ENCODE assay signal across 1 cellular context in the genomic region with DNA sequence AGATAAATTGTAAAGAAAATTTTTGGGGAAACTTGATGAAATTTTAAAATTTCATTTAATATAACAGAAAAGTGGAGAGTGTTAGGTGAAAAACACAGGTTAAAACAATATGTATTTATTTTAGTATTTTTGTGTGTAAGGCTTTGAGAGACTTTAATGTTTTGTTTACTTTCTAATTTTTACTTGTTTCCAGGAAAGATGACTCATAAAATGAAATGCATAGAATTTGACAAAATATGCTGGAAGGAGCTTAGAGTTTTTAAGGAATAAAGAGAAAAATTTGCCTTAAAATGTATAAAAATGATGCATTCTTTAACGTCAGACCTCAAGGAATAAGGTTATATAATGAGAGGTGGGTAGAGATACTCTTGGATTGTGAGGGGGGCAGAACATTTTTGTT.
TF ChIP-seq lines count a peak whose summit lies in the region.

No MANE protein-coding gene starts in this region.

TF ChIP-seq in IMR-90, 13 proteins besides CTCF, POLR2A, EP300 and RAD21 (continued from another document):
- TF ChIP-seq, protein P1, sequence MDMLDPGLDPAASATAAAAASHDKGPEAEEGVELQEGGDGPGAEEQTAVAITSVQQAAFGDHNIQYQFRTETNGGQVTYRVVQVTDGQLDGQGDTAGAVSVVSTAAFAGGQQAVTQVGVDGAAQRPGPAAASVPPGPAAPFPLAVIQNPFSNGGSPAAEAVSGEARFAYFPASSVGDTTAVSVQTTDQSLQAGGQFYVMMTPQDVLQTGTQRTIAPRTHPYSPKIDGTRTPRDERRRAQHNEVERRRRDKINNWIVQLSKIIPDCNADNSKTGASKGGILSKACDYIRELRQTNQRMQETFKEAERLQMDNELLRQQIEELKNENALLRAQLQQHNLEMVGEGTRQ (IDR thresholded peaks at IDR 0.05; ENCODE audit: low read depth, low read length) = no peak
